ENCODE assay signal across 6 cellular contexts in genomic region chr19:48363500-48363809, GRCh38. TPM values are rescaled to one million over a fixed set of nuclear protein-coding genes. Genes with fewer than 3 reads are reported as not detected.
A peak's percentile ranks its signal among the peaks of the same experiment; 100 is the strongest.
DNase-seq lines count a peak whose midpoint lies in the region; ATAC-seq and TF ChIP-seq lines count a peak whose summit lies in the region.

No MANE protein-coding gene starts in this region.

- peak overlapping the region; percentile 90 for H3K27ac ChIP-seq in KOPT-K1 (ENCODE audit: low read depth, low read length, poor library complexity, severe bottlenecking)
- H3K27ac ChIP-seq in esophagus (ENCODE audit: low read depth in 2 of 2, low read length in 1 of 2) = peak overlapping the region; percentile 97
- H3K27ac ChIP-seq in smooth muscle cell (ENCODE audit: low read depth) = peak overlapping the region; percentile 42

- WGBS in esophagus, 2 donors = 0 to 2% methylated on average over 10 of the region's 10 CpGs
- 7% methylated on average over 9 of the region's 10 CpGs for WGBS in smooth muscle cell (ENCODE audit: low lambda C conversion rate)

- TF ChIP-seq CTCF in smooth muscle cell (IDR thresholded peaks at IDR 0.05; ENCODE audit: borderline replicate concordance, insufficient read depth, poor library complexity, severe bottlenecking) = no peak

- H3K4me1 ChIP-seq in esophagus (ENCODE audit: control insufficient read depth in 2 of 2, insufficient read depth in 2 of 2, low read length in 1 of 2) (no peaks in the 10 kb centered on the region), smooth muscle cell (ENCODE audit: low read depth) (no peaks in the 10 kb centered on the region)

- peak overlapping the region; percentile 41 for H3K9ac ChIP-seq in smooth muscle cell (ENCODE audit: low read depth)

- H3K36me3 ChIP-seq in KOPT-K1 (ENCODE audit: insufficient read depth, low read length) (no peaks in the 10 kb centered on the region), esophagus (ENCODE audit: control insufficient read depth in 2 of 2, insufficient read depth in 2 of 2, low read length in 1 of 2) (no peaks in the 10 kb centered on the region), smooth muscle cell (ENCODE audit: low read depth) (no peaks in the 10 kb centered on the region)

- no peaks in the 10 kb centered on the region for H3F3A ChIP-seq in smooth muscle cell (ENCODE audit: low read depth)

- H3K4me3 ChIP-seq in esophagus (ENCODE audit: low read depth in 1 of 2, low read length in 2 of 2) = peak overlapping the region; percentile 44 to 65
- H3K4me3 ChIP-seq in smooth muscle cell = peak overlapping the region; percentile 54

- H3K79me2 ChIP-seq in smooth muscle cell (ENCODE audit: low read depth) = no peaks in the 10 kb centered on the region

- H3K4me2 ChIP-seq in smooth muscle cell = peak overlapping the region; percentile 91

- H3K9me3 ChIP-seq in KOPT-K1 (ENCODE audit: insufficient read depth, low read length, poor library complexity, severe bottlenecking) (no peaks in the 10 kb centered on the region), esophagus (ENCODE audit: control insufficient read depth in 2 of 2, insufficient read depth in 1 of 2, low read depth in 1 of 2, low read length in 1 of 2) (no peaks in the 10 kb centered on the region), smooth muscle cell (replicated peaks; ENCODE audit: low read depth) (no peaks in the 10 kb centered on the region)

- no peaks in the 10 kb centered on the region for H4K20me1 ChIP-seq in smooth muscle cell (ENCODE audit: low read depth)

- peak; percentile 9 for ATAC-seq in GM21390 (IDR thresholded peaks at IDR 0.05; ENCODE audit: unreplicated experiment)

- H3K27me3 ChIP-seq in esophagus (ENCODE audit: control insufficient read depth in 1 of 2, insufficient read depth in 2 of 2, low read length in 2 of 2) = no peaks in the 10 kb centered on the region
- no peaks in the 10 kb centered on the region for H3K27me3 ChIP-seq in smooth muscle cell (ENCODE audit: low read depth)

- DNase-seq in smooth muscle cell (lab: John Stamatoyannopoulos, UW; ENCODE audit: unreplicated experiment) = no peak
- no peak for DNase-seq in OCI-M2 (lab: John Stamatoyannopoulos, UW; ENCODE audit: unreplicated experiment)
- DNase-seq in GOT3 (lab: John Stamatoyannopoulos, UW) = no peak

- H2AFZ ChIP-seq in smooth muscle cell (ENCODE audit: low read depth) = peak overlapping the region; percentile 85

RNA-seq across cellular contexts. Expression of gene TMEM143, which starts 0.3 kb away (rescaled TPM):
- polyA plus RNA-seq in esophagus = 1 to 10 TPM; 4.0 to 9.1 TPM
- 3.0 and 3.8 TPM in 2 replicates for total RNA-seq in smooth muscle cell
- 11.2 and 18.7 TPM in 2 replicates for polyA plus RNA-seq in smooth muscle cell

RNA-seq across cellular contexts. Expression of gene SYNGR4, which starts 0.7 kb away (rescaled TPM):
- not detected for polyA plus RNA-seq in esophagus
- total RNA-seq in smooth muscle cell = not detected in 2 replicates
- 0.98 TPM in 1 of 2 replicates, not detected in the other for polyA plus RNA-seq in smooth muscle cell

RNA-seq across cellular contexts. Expression of gene KDELR1, which starts 27.9 kb away (rescaled TPM):
- 10 to 100 TPM; 62.7 to 70.2 TPM for polyA plus RNA-seq in esophagus
- total RNA-seq in smooth muscle cell = 203 and 239 TPM in 2 replicates
- polyA plus RNA-seq in smooth muscle cell = 296 and 315 TPM in 2 replicates

RNA-seq across cellular contexts. Expression of gene GRIN2D, which starts 30.0 kb away (rescaled TPM):
- polyA plus RNA-seq in esophagus = under 1 TPM; 0.06 to 0.08 TPM
- 3.5 and 4.0 TPM in 2 replicates for total RNA-seq in smooth muscle cell
- 10.7 and 12.7 TPM in 2 replicates for polyA plus RNA-seq in smooth muscle cell

RNA-seq across cellular contexts. Expression of gene EMP3, which starts 38.1 kb away (rescaled TPM):
- 10 to 100 TPM; 17.6 to 21.5 TPM for polyA plus RNA-seq in esophagus
- total RNA-seq in smooth muscle cell = 74.5 and 95.2 TPM in 2 replicates
- polyA plus RNA-seq in smooth muscle cell = 424 and 458 TPM in 2 replicates

Comparison
In these comparisons a context has a peak if more than half of its experiments do, and no peak if none do; other contexts are left out.
1. H3K27ac ChIP-seq: peak in every context shown above with its lines; median percentile 97 in esophagus; 90 in KOPT-K1; 42 in smooth muscle cell.